8 cellular contexts compared by ENCODE assay signal in genomic region chr16:391885-392335, GRCh38. TPM values are rescaled to one million over a fixed set of nuclear protein-coding genes. Genes with fewer than 3 reads are reported as not detected.
DNase-seq lines count a peak whose midpoint lies in the region; ATAC-seq and TF ChIP-seq lines count a peak whose summit lies in the region.

No MANE protein-coding gene starts in this region.

- H3K36me3 ChIP-seq in BE2C, result no peaks in the 10 kb centered on the region
- no peaks in the 10 kb centered on the region for H3K36me3 ChIP-seq in HEK293 (ENCODE audit: control insufficient read depth in 2 of 2, insufficient read depth in 1 of 2, low read length in 2 of 2)
- no peaks in the 10 kb centered on the region for H3K36me3 ChIP-seq in Panc1 (ENCODE audit: control insufficient read depth, insufficient read depth, low read length)

- POLR2A ChIA-PET in HEK293 (lab: Yijun Ruan, JAX), result interaction anchor here (0.9 to 1.4 kb wide), 5 partner anchors 9 to 195 kb away, joined by 3 to 8 read pairs (median 4); partner anchors contain the start of gene DECR2
- POLR2A ChIA-PET in Panc1 (lab: Charles Lee), result interaction anchor here (0.7 kb wide), 1 partner anchor 101 kb away, joined by 3 read pairs; no protein-coding TSS in a partner anchor

- H3K4me3 ChIP-seq in BE2C (ENCODE audit: low read depth, low read length), result no peak overlapping the region
- H3K4me3 ChIP-seq in HEK293 (ENCODE audit: low read depth, low read length), result no peak overlapping the region
- no peak overlapping the region for H3K4me3 ChIP-seq in Panc1 (ENCODE audit: low read depth in 2 of 2, low read length in 2 of 2)
- H3K4me3 ChIP-seq in fibroblast of the aortic adventitia (ENCODE audit: low read depth, low read length), result no peak overlapping the region

- CTCF ChIA-PET in HEK293 (lab: Yijun Ruan, JAX) (interaction anchor here (0.5 to 4.0 kb wide), 19 partner anchors 8 to 711 kb away, joined by 3 to 27 read pairs (median 3); no protein-coding TSS in a partner anchor), Panc1 (lab: Charles Lee) (interaction anchor here (0.7 kb wide), 3 partner anchors 103 to 133 kb away, joined by 4 read pairs; no protein-coding TSS in a partner anchor)

- ATAC-seq in Panc1 (peak; percentile 71), HG03025 (IDR thresholded peaks at IDR 0.05; ENCODE audit: low FRiP score, unreplicated experiment) (no peak)

- no peaks in the 10 kb centered on the region for H3K9me3 Mint-ChIP-seq in progenitor cell of endocrine pancreas (ENCODE audit: low read depth)

- in situ Hi-C loops in Panc1 (cut with HindIII; ENCODE audit: low pct_unique_long_range_greater_than_20kb, low sequenced_read_pairs), result no loop called here

- intact Hi-C loops in Panc1 (cut with micrococcal nuclease; ENCODE audit: unreplicated experiment), result loop anchor here (5.0 kb wide), 1 partner anchor 105 kb away; no protein-coding TSS in a partner anchor

- peaks cover 2% of the 10 kb centered on the region for H3K36me3 Mint-ChIP-seq in progenitor cell of endocrine pancreas (ENCODE audit: insufficient read depth)

- peak; percentile 85 for DNase-seq in BE2C
- DNase-seq in Panc1 (ENCODE audit: low read depth, low spot score), result no peak
- DNase-seq in activated T-cell treated with anti-CD3 and anti-CD28 coated beads, Interleukin-2, amount 50 U/mL, for 48 hours, result peak; percentile 95
- peak; percentile 70 for DNase-seq in fibroblast of the aortic adventitia (ENCODE audit: low read depth)
- DNase-seq in progenitor cell of endocrine pancreas (ENCODE audit: low spot score, unreplicated experiment), result no peak
- DNase-seq in middle frontal gyrus (ENCODE audit: extremely low spot score, low spot score), result no peak

- H3K4me1 ChIP-seq in BE2C (0 out of 2 replicates have a peak, but pooled peaks cover 3% of the 10 kb centered on the region), HEK293 (ENCODE audit: control insufficient read depth, insufficient read depth, low read length) (no peaks in the 10 kb centered on the region), Panc1 (ENCODE audit: control insufficient read depth, insufficient read depth, low read length) (peaks cover 17% of the 10 kb centered on the region)

- peaks cover 22% of the 10 kb centered on the region for H3K4me1 Mint-ChIP-seq in progenitor cell of endocrine pancreas (ENCODE audit: low read depth)

- H3K27me3 ChIP-seq in BE2C (no peaks in the 10 kb centered on the region), Panc1 (ENCODE audit: control insufficient read depth, insufficient read depth, low read length) (no peaks in the 10 kb centered on the region)

- H3K27ac ChIP-seq in HEK293 (ENCODE audit: extremely low read depth, low read depth, low read length) (no peak overlapping the region), Panc1 (ENCODE audit: low read length) (no peak overlapping the region)

- TF ChIP-seq CTCF in BE2C (IDR thresholded peaks at IDR 0.05; ENCODE audit: low read depth, low read length) (peak; percentile 99), HEK293 (tag by site-specific recombination; IDR thresholded peaks at IDR 0.05) (peak; percentile 67), Panc1 (IDR thresholded peaks at IDR 0.05) (peak; percentile 93), fibroblast of the aortic adventitia (IDR thresholded peaks at IDR 0.05; ENCODE audit: insufficient read depth, low read length) (peak; percentile 77), progenitor cell of endocrine pancreas (IDR thresholded peaks at IDR 0.05; ENCODE audit: unreplicated experiment) (peak; percentile 67)

- H3K9me3 ChIP-seq in BE2C, result no peaks in the 10 kb centered on the region
- no peaks in the 10 kb centered on the region for H3K9me3 ChIP-seq in HEK293 (ENCODE audit: control insufficient read depth, insufficient read depth, low read depth, low read length)
- H3K9me3 ChIP-seq in Panc1 (ENCODE audit: control insufficient read depth, insufficient read depth, low read depth, low read length), result no peaks in the 10 kb centered on the region

- no peak overlapping the region for H3K4me3 Mint-ChIP-seq in progenitor cell of endocrine pancreas (ENCODE audit: low read depth)

- no peak overlapping the region for H3K27ac Mint-ChIP-seq in progenitor cell of endocrine pancreas

- H3K27me3 Mint-ChIP-seq in progenitor cell of endocrine pancreas, result no peaks in the 10 kb centered on the region

- no TSS peak for BruUV-seq in Panc1 (replicated peaks; lab: Mats Ljungman, UMichigan)

TF ChIP-seq in HEK293, 187 proteins besides CTCF, POLR2A, EP300 and RAD21 (continues in another document):
- TF ChIP-seq ZBTB7A (tag by site-specific recombination; IDR thresholded peaks at IDR 0.05; ENCODE audit: low read depth) (no peak), KLF1 (tag by site-specific recombination; IDR thresholded peaks at IDR 0.05) (peak; percentile 15; the same call in 1 of the 2 replicates), ZNF768 (tag by site-specific recombination; IDR thresholded peaks at IDR 0.05) (peak; percentile 64), ZNF610 (tag by site-specific recombination; IDR thresholded peaks at IDR 0.05; ENCODE audit: borderline replicate concordance) (peak; percentile 28; the same call in 1 of the 2 replicates), MZF1 (tag by site-specific recombination; IDR thresholded peaks at IDR 0.05; ENCODE audit: borderline replicate concordance) (no peak), ZSCAN23 (tag by site-specific recombination; IDR thresholded peaks at IDR 0.05) (no peak), ZNF121 (tag by site-specific recombination; IDR thresholded peaks at IDR 0.05) (no peak), WT1 (tag by site-specific recombination; IDR thresholded peaks at IDR 0.05) (no peak), ZBTB44 (tag by site-specific recombination; IDR thresholded peaks at IDR 0.05) (no peak), KLF10 (tag by site-specific recombination; IDR thresholded peaks at IDR 0.05) (peak; percentile 17; the same call in 1 of the 2 replicates), ZEB2 (tag by site-specific recombination; IDR thresholded peaks at IDR 0.05) (peak; percentile 59; the same call in 1 of the 2 replicates), GFI1B (tag by site-specific recombination; IDR thresholded peaks at IDR 0.05) (0 out of 2 replicates have a peak, but pooled peaks have one; percentile 13)
- TF ChIP-seq, protein P1, sequence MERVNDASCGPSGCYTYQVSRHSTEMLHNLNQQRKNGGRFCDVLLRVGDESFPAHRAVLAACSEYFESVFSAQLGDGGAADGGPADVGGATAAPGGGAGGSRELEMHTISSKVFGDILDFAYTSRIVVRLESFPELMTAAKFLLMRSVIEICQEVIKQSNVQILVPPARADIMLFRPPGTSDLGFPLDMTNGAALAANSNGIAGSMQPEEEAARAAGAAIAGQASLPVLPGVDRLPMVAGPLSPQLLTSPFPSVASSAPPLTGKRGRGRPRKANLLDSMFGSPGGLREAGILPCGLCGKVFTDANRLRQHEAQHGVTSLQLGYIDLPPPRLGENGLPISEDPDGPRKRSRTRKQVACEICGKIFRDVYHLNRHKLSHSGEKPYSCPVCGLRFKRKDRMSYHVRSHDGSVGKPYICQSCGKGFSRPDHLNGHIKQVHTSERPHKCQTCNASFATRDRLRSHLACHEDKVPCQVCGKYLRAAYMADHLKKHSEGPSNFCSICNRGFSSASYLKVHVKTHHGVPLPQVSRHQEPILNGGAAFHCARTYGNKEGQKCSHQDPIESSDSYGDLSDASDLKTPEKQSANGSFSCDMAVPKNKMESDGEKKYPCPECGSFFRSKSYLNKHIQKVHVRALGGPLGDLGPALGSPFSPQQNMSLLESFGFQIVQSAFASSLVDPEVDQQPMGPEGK (tag by site-specific recombination; IDR thresholded peaks at IDR 0.05), result no peak

RNA-seq across cellular contexts. Expression of gene NME4, which starts 5.1 kb away (rescaled TPM):
- polyA plus RNA-seq in BE2C (2012; ENCODE audit: insufficient read depth, insufficient read length, low read depth), result 507 TPM
- total RNA-seq in Panc1 (2021; ENCODE audit: unreplicated experiment) (500 TPM), fibroblast of the aortic adventitia (ENCODE audit: low replicate concordance) (35.8 and 75.8 TPM in 2 replicates), progenitor cell of endocrine pancreas (151 and 154 TPM in 2 replicates)
- polyA plus RNA-seq in Panc1 (2012; ENCODE audit: insufficient read length), result 1,177 TPM

RNA-seq across cellular contexts. Expression of gene DECR2, which starts 9.8 kb away (rescaled TPM):
- polyA plus RNA-seq in BE2C (2012; ENCODE audit: insufficient read depth, insufficient read length, low read depth), result 11.6 TPM
- total RNA-seq in Panc1 (2021; ENCODE audit: unreplicated experiment) (92.7 TPM), fibroblast of the aortic adventitia (ENCODE audit: low replicate concordance) (6.1 and 8.1 TPM in 2 replicates), progenitor cell of endocrine pancreas (39.4 and 41.3 TPM in 2 replicates)
- polyA plus RNA-seq in Panc1 (2012; ENCODE audit: insufficient read length), result 107 TPM

RNA-seq across cellular contexts. Expression of gene PGAP6, which starts 10.1 kb away (rescaled TPM):
- polyA plus RNA-seq in BE2C (2012; ENCODE audit: insufficient read depth, insufficient read length, low read depth), result 137 TPM
- total RNA-seq in Panc1 (2021; ENCODE audit: unreplicated experiment) (128 TPM), fibroblast of the aortic adventitia (ENCODE audit: low replicate concordance) (25.2 and 51.2 TPM in 2 replicates), progenitor cell of endocrine pancreas (92.7 and 92.9 TPM in 2 replicates)
- polyA plus RNA-seq in Panc1 (2012; ENCODE audit: insufficient read length), result 259 TPM

RNA-seq across cellular contexts. Expression of gene MRPL28, which starts 21.6 kb away (rescaled TPM):
- 231 TPM for polyA plus RNA-seq in BE2C (2012; ENCODE audit: insufficient read depth, insufficient read length, low read depth)
- total RNA-seq in Panc1 (2021; ENCODE audit: unreplicated experiment) (140 TPM), fibroblast of the aortic adventitia (ENCODE audit: low replicate concordance) (49.3 and 83.6 TPM in 2 replicates), progenitor cell of endocrine pancreas (82.7 and 85.3 TPM in 2 replicates)
- polyA plus RNA-seq in Panc1 (2012; ENCODE audit: insufficient read length), result 198 TPM

RNA-seq across cellular contexts. Expression of gene RAB11FIP3, which starts 33.5 kb away (rescaled TPM):
- polyA plus RNA-seq in BE2C (2012; ENCODE audit: insufficient read depth, insufficient read length, low read depth), result 25.3 TPM
- total RNA-seq in Panc1 (2021; ENCODE audit: unreplicated experiment), result 57.3 TPM
- 65.7 TPM for polyA plus RNA-seq in Panc1 (2012; ENCODE audit: insufficient read length)
- 14.7 and 24.4 TPM in 2 replicates for total RNA-seq in fibroblast of the aortic adventitia (ENCODE audit: low replicate concordance)
- total RNA-seq in progenitor cell of endocrine pancreas, result 92.7 and 97.9 TPM in 2 replicates

Comparison
In these comparisons a context has a peak if more than half of its experiments do, and no peak if none do; other contexts are left out.
1. DNase-seq: peak in BE2C (single experiment), activated T-cell treated with anti-CD3 and anti-CD28 coated beads, Interleukin-2, amount 50 U/mL, for 48 hours (2 of 2) and fibroblast of the aortic adventitia (single experiment); none in Panc1 (single experiment), progenitor cell of endocrine pancreas (single experiment) and middle frontal gyrus (single experiment).
2. Peak in every context shown above with its lines, with median percentiles within 50 percentile points of each other: CTCF ChIP-seq.